9 cellular contexts compared by ENCODE assay signal in genomic region chr14:76784881-76785280, GRCh38. TPM values are rescaled to one million over a fixed set of nuclear protein-coding genes. Genes with fewer than 3 reads are reported as not detected.
DNase-seq lines count a peak whose midpoint lies in the region; ATAC-seq and TF ChIP-seq lines count a peak whose summit lies in the region.
"Had no signal": no experiment of that assay in that cellular context is flagged by ENCODE, and none has a peak within 500 bp of the region (broad histone marks: within the 10 kb centered on the region; RNA-seq: fewer than 3 reads in every experiment).

No MANE protein-coding gene starts in this region.

- H3K9me2 ChIP-seq in hepatocyte (replicated peaks; ENCODE audit: insufficient read depth): no peaks in the 10 kb centered on the region

- H3K9me3 ChIP-seq in hepatocyte (ENCODE audit: low read depth) (no peaks in the 10 kb centered on the region), gastrocnemius medialis (no peaks in the 10 kb centered on the region)

- DNase-seq in DMS153 treated with DMSO at 0.1 percent for 48 hours (lab: John Stamatoyannopoulos, UW; ENCODE audit: unreplicated experiment): peak; percentile 36
- DNase-seq in GOT3 (lab: John Stamatoyannopoulos, UW): peak; percentile 2
- DNase-seq in NCI-H1105 treated with DMSO at 0.1 percent for 48 hours (lab: John Stamatoyannopoulos, UW): peak; percentile 58
- DNase-seq in SW 1271 (lab: John Stamatoyannopoulos, UW): peak; percentile 42 to 74
- peak; percentile 85 for DNase-seq in astrocyte of the hippocampus (ENCODE audit: low read depth, low spot score)
- DNase-seq in hepatocyte (ENCODE audit: low spot score): peak; percentile 84
- peak; percentile 49 to 62 for DNase-seq in gastrocnemius medialis

- H3K36me3 ChIP-seq in hepatocyte (replicated peaks; ENCODE audit: insufficient read depth, low read depth) (no peaks in the 10 kb centered on the region), gastrocnemius medialis (peaks cover 0 to 39% of the 10 kb centered on the region in 2 donors)

- TF ChIP-seq POLR2A in gastrocnemius medialis (IDR thresholded peaks at IDR 0.05): no peak

- 29% methylated on average over 2 of the region's 2 CpGs for WGBS in hepatocyte (ENCODE audit: low lambda C conversion rate, missing lambda C conversion rate)

- H3K4me2 ChIP-seq in hepatocyte: no peak overlapping the region

- ATAC-seq in gastrocnemius medialis: peak; percentile 82 to 88
- ATAC-seq in HG03025 (IDR thresholded peaks at IDR 0.05; ENCODE audit: low FRiP score, unreplicated experiment): no peak

- H3K27ac ChIP-seq in hepatocyte (no peak overlapping the region), gastrocnemius medialis (peak overlapping the region in 2 of 4 donors; percentile 1 to 29)

- intact Hi-C loops in gastrocnemius medialis (cut with DNase I; ENCODE audit: low total_unique reads): loop anchor here (1.0 to 2.0 kb wide), 2 partner anchors 66 to 75 kb away; no protein-coding TSS in a partner anchor

- no peaks in the 10 kb centered on the region for H3K27me3 ChIP-seq in hepatocyte
- no peaks in the 10 kb centered on the region for H3K27me3 ChIP-seq in gastrocnemius medialis

- H3K4me3 ChIP-seq in hepatocyte: no peak overlapping the region
- H3K4me3 ChIP-seq in gastrocnemius medialis: no peak overlapping the region

- TF ChIP-seq CTCF in hepatocyte (IDR thresholded peaks at IDR 0.05; ENCODE audit: poor library complexity) (peak; percentile 73), gastrocnemius medialis (IDR thresholded peaks at IDR 0.05 in 4 of 5, conservative IDR thresholded peaks at IDR 0.05 in 1 of 5) (peak; percentile 55 to 84 (median 76))

- in situ Hi-C loops in gastrocnemius medialis (cut with MboI; ENCODE audit: low sequenced_read_pairs in 4 of 4): loop anchor here (5.0 to 10.0 kb wide), 3 partner anchors 70 to 78 kb away; no protein-coding TSS in a partner anchor

- no peaks in the 10 kb centered on the region for H3K4me1 ChIP-seq in hepatocyte (ENCODE audit: insufficient read depth)
- peaks cover 6 to 15% of the 10 kb centered on the region in 2 donors for H3K4me1 ChIP-seq in gastrocnemius medialis

- no peak overlapping the region for H2AFZ ChIP-seq in hepatocyte

- no peaks in the 10 kb centered on the region for H4K20me1 ChIP-seq in hepatocyte (ENCODE audit: insufficient read depth, poor library complexity, severe bottlenecking)

- H3K79me2 ChIP-seq in hepatocyte: no peaks in the 10 kb centered on the region

RNA-seq across cellular contexts. Expression of gene VASH1, which starts 23.6 kb away (rescaled TPM):
- total RNA-seq in hepatocyte: 4.8 and 6.8 TPM in 2 replicates
- polyA plus RNA-seq in hepatocyte: 6.0 and 6.3 TPM in 2 replicates
- total RNA-seq in gastrocnemius medialis: 1 to 10 TPM in 2 of 4 donors, under 1 TPM in 2; 0.56 to 6.1 (median 1.2) TPM

RNA-seq across cellular contexts. Expression of gene ANGEL1, which starts 27.8 kb away (rescaled TPM):
- total RNA-seq in hepatocyte (15.3 and 18.7 TPM in 2 replicates), gastrocnemius medialis (10 to 100 TPM in 3 of 4 donors, 1 to 10 TPM in 1; 8.6 to 16.9 (median 12.7) TPM)
- polyA plus RNA-seq in hepatocyte: 11.0 and 15.8 TPM in 2 replicates

RNA-seq across cellular contexts. Expression of gene LRRC74A, which starts 41.3 kb away (rescaled TPM):
- not detected in 2 replicates for total RNA-seq in hepatocyte
- polyA plus RNA-seq in hepatocyte: not detected in 2 replicates
- total RNA-seq in gastrocnemius medialis: not detected
- polyA plus RNA-seq: adipose tissue had no signal

Comparison
In these comparisons a context has a peak if more than half of its experiments do, and no peak if none do; other contexts are left out.
1. DNase-seq: peak in every context shown above with its lines; median percentile 85 in astrocyte of the hippocampus; 84 in hepatocyte; 58 in NCI-H1105 treated with DMSO at 0.1 percent for 48 hours; 58 in SW 1271; 56 in gastrocnemius medialis; 36 in DMS153 treated with DMSO at 0.1 percent for 48 hours; 2 in GOT3.